In the genomic region with DNA sequence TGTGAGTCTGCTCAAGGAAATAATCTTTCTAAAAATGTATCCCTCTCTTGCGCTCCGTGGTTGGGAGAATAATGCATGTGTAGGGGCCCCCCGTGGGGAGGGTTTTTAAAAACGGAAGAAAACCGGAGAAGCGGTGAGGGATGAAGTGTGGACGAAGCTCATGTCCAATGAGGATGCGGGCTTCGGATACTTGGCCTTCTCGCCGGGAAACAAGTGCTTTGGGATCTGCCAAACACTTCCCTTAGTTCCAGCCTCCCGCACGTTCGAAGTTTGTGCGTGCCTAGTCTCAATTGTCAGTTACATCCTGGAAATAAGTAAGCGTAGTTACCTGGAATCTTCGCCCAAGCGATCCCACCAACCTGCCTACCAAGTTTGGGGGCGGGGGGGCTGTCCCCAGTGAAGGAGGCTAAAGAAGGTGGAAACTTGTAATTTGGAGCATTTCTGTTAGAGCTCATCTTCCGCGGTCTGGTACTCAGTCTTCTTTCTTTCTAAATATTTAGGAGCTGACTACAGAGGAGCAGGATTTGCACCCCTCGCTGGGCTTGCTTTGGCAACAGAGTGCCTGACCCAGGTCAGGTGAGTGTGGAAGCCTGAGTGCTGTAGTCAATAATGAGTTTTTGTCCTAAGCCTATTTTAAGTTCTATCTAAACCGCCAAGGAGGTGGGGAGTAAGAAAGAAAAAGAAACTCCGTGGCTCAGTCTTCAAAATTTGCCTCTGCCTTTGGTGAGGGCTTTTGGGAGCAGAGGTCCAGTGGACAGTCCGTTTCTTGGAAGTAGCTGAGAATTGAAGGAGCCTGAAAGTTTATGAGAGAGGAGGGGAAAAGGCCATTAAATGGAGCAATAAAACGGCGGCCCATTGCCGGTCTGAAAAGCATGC, we compare ENCODE assay signal across 8 cellular contexts. TPM values are rescaled to one million over a fixed set of nuclear protein-coding genes. Genes with fewer than 3 reads are reported as not detected.
A peak's percentile ranks its signal among the peaks of the same experiment; 100 is the strongest.
DNase-seq lines count a peak whose midpoint lies in the region; ATAC-seq and TF ChIP-seq lines count a peak whose summit lies in the region.

No MANE protein-coding gene starts in this region.

- no peaks in the 10 kb centered on the region for H4K20me1 ChIP-seq in smooth muscle cell (ENCODE audit: low read depth)

- H3K27me3 ChIP-seq in smooth muscle cell (ENCODE audit: low read depth) = peaks cover 5% of the 10 kb centered on the region

- H3K9me3 ChIP-seq in smooth muscle cell (replicated peaks; ENCODE audit: low read depth) = no peaks in the 10 kb centered on the region

- no peak for TF ChIP-seq POLR2A in NB4 (IDR thresholded peaks at IDR 0.05; ENCODE audit: extremely low read depth, insufficient read length)

- 19% methylated on average over 28 of the region's 28 CpGs for WGBS in smooth muscle cell (ENCODE audit: low lambda C conversion rate)

- peaks cover 10% of the 10 kb centered on the region for H3K4me1 ChIP-seq in smooth muscle cell (ENCODE audit: low read depth)

- ATAC-seq in HG02840 (IDR thresholded peaks at IDR 0.05; ENCODE audit: low FRiP score, unreplicated experiment) (no peak), GM21528 (IDR thresholded peaks at IDR 0.05; ENCODE audit: low FRiP score, unreplicated experiment) (no peak)

- H3K27ac ChIP-seq in smooth muscle cell (ENCODE audit: low read depth) = no peak overlapping the region

- H3F3A ChIP-seq in smooth muscle cell (ENCODE audit: low read depth) = peaks cover 4% of the 10 kb centered on the region

- peak overlapping the region; percentile 94 for H3K4me2 ChIP-seq in smooth muscle cell

- no peak overlapping the region for H3K9ac ChIP-seq in smooth muscle cell (ENCODE audit: low read depth)

- no peaks in the 10 kb centered on the region for H3K36me3 ChIP-seq in smooth muscle cell (ENCODE audit: low read depth)

- no peak for TF ChIP-seq CTCF in NB4 (IDR thresholded peaks at IDR 0.05; ENCODE audit: low read depth, low read length)
- TF ChIP-seq CTCF in smooth muscle cell (IDR thresholded peaks at IDR 0.05; ENCODE audit: borderline replicate concordance, insufficient read depth, poor library complexity, severe bottlenecking) = no peak

- no peaks in the 10 kb centered on the region for H3K79me2 ChIP-seq in smooth muscle cell (ENCODE audit: low read depth)

- DNase-seq in GM03348 (ENCODE audit: low spot score) (peak; percentile 47), NB4 (ENCODE audit: low read depth) (peak; percentile 55), astrocyte of the hippocampus (ENCODE audit: low read depth, low spot score) (peak; percentile 46), iPS-NIHi11 (ENCODE audit: low spot score) (peak; percentile 19), smooth muscle cell (lab: John Stamatoyannopoulos, UW; ENCODE audit: unreplicated experiment) (no peak), T-helper 9 cell (no peak)

- peak overlapping the region; percentile 62 for H3K4me3 ChIP-seq in NB4 (ENCODE audit: low read depth, low read length)
- peak overlapping the region; percentile 88 for H3K4me3 ChIP-seq in smooth muscle cell

- H2AFZ ChIP-seq in smooth muscle cell (ENCODE audit: low read depth) = no peak overlapping the region

RNA-seq across cellular contexts. Expression of a gene that starts 1.0 kb away (rescaled TPM):
- 28.6 and 31.6 TPM in 2 replicates for total RNA-seq in smooth muscle cell
- 16.4 and 17.9 TPM in 2 replicates for polyA plus RNA-seq in smooth muscle cell

RNA-seq across cellular contexts. Expression of a gene that starts 27.1 kb away (rescaled TPM):
- 29.5 and 39.4 TPM in 2 replicates for total RNA-seq in smooth muscle cell
- polyA plus RNA-seq in smooth muscle cell = 28.1 and 28.3 TPM in 2 replicates

Comparison
In these comparisons a context has a peak if more than half of its experiments do, and no peak if none do; other contexts are left out.
1. DNase-seq: peak in GM03348 (single experiment), NB4 (single experiment), astrocyte of the hippocampus (single experiment) and iPS-NIHi11 (single experiment); none in smooth muscle cell (single experiment) and T-helper 9 cell (single experiment).